1 cellular context compared by ENCODE assay signal in the genomic region with DNA sequence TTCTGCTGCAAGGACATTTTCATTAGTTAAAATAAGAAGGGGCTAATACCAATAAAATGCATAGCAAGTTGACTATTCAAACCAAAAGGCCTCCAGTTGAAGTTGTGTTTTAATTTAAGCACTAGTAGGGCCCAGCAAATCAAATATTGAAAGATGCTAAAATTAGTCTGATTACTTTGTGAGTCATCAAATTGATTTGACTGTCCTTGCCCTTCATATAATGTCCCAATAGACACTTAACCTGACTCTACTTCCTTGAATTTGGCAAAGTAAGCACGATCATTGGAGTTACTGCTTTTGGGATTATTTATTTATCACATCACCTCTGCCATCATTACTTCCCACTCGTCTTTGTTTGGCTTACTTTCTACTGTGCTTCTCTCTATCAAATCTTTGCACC.
TF ChIP-seq lines count a peak whose summit lies in the region.

No MANE protein-coding gene starts in this region.

TF ChIP-seq in HepG2, 621 proteins besides CTCF, POLR2A, EP300 and RAD21 (continued from another document):
- TF ChIP-seq, protein P1, sequence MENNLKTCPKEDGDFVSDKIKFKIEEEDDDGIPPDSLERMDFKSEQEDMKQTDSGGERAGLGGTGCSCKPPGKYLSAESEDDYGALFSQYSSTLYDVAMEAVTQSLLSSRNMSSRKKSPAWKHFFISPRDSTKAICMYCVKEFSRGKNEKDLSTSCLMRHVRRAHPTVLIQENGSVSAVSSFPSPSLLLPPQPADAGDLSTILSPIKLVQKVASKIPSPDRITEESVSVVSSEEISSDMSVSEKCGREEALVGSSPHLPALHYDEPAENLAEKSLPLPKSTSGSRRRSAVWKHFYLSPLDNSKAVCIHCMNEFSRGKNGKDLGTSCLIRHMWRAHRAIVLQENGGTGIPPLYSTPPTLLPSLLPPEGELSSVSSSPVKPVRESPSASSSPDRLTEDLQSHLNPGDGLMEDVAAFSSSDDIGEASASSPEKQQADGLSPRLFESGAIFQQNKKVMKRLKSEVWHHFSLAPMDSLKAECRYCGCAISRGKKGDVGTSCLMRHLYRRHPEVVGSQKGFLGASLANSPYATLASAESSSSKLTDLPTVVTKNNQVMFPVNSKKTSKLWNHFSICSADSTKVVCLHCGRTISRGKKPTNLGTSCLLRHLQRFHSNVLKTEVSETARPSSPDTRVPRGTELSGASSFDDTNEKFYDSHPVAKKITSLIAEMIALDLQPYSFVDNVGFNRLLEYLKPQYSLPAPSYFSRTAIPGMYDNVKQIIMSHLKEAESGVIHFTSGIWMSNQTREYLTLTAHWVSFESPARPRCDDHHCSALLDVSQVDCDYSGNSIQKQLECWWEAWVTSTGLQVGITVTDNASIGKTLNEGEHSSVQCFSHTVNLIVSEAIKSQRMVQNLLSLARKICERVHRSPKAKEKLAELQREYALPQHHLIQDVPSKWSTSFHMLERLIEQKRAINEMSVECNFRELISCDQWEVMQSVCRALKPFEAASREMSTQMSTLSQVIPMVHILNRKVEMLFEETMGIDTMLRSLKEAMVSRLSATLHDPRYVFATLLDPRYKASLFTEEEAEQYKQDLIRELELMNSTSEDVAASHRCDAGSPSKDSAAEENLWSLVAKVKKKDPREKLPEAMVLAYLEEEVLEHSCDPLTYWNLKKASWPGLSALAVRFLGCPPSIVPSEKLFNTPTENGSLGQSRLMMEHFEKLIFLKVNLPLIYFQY (CRISPR knock-in tag; IDR thresholded peaks at IDR 0.05; ENCODE audit: borderline replicate concordance), result no peak
- TF ChIP-seq MAF1 (CRISPR knock-in tag; IDR thresholded peaks at IDR 0.05; ENCODE audit: borderline replicate concordance), result no peak
- no peak for TF ChIP-seq ZNF333 (CRISPR knock-in tag; IDR thresholded peaks at IDR 0.05; ENCODE audit: borderline replicate concordance)
- TF ChIP-seq, protein P2, sequence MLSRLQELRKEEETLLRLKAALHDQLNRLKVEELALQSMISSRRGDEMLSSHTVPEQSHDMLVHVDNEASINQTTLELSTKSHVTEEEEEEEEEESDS (CRISPR knock-in tag; IDR thresholded peaks at IDR 0.05; ENCODE audit: borderline replicate concordance), result no peak
- TF ChIP-seq ZMYM3 (CRISPR knock-in tag; IDR thresholded peaks at IDR 0.05), result no peak
- no peak for TF ChIP-seq CBX2 (IDR thresholded peaks at IDR 0.05; ENCODE audit: low read depth, low read length)
- TF ChIP-seq CBX2 (CRISPR knock-in tag; IDR thresholded peaks at IDR 0.05; ENCODE audit: low read depth), result no peak
- no peak for TF ChIP-seq ZNF20 (CRISPR knock-in tag; IDR thresholded peaks at IDR 0.05)
- no peak for TF ChIP-seq ARNTL (CRISPR knock-in tag; IDR thresholded peaks at IDR 0.05)
- TF ChIP-seq, protein P3, sequence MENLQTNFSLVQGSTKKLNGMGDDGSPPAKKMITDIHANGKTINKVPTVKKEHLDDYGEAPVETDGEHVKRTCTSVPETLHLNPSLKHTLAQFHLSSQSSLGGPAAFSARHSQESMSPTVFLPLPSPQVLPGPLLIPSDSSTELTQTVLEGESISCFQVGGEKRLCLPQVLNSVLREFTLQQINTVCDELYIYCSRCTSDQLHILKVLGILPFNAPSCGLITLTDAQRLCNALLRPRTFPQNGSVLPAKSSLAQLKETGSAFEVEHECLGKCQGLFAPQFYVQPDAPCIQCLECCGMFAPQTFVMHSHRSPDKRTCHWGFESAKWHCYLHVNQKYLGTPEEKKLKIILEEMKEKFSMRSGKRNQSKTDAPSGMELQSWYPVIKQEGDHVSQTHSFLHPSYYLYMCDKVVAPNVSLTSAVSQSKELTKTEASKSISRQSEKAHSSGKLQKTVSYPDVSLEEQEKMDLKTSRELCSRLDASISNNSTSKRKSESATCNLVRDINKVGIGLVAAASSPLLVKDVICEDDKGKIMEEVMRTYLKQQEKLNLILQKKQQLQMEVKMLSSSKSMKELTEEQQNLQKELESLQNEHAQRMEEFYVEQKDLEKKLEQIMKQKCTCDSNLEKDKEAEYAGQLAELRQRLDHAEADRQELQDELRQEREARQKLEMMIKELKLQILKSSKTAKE (CRISPR knock-in tag; IDR thresholded peaks at IDR 0.05; ENCODE audit: borderline replicate concordance), result no peak
- no peak for TF ChIP-seq ZNF7 (CRISPR knock-in tag; IDR thresholded peaks at IDR 0.05)
- TF ChIP-seq RFX5 (IDR thresholded peaks at IDR 0.05; ENCODE audit: low read depth, low read length), result no peak
- TF ChIP-seq, protein P4, sequence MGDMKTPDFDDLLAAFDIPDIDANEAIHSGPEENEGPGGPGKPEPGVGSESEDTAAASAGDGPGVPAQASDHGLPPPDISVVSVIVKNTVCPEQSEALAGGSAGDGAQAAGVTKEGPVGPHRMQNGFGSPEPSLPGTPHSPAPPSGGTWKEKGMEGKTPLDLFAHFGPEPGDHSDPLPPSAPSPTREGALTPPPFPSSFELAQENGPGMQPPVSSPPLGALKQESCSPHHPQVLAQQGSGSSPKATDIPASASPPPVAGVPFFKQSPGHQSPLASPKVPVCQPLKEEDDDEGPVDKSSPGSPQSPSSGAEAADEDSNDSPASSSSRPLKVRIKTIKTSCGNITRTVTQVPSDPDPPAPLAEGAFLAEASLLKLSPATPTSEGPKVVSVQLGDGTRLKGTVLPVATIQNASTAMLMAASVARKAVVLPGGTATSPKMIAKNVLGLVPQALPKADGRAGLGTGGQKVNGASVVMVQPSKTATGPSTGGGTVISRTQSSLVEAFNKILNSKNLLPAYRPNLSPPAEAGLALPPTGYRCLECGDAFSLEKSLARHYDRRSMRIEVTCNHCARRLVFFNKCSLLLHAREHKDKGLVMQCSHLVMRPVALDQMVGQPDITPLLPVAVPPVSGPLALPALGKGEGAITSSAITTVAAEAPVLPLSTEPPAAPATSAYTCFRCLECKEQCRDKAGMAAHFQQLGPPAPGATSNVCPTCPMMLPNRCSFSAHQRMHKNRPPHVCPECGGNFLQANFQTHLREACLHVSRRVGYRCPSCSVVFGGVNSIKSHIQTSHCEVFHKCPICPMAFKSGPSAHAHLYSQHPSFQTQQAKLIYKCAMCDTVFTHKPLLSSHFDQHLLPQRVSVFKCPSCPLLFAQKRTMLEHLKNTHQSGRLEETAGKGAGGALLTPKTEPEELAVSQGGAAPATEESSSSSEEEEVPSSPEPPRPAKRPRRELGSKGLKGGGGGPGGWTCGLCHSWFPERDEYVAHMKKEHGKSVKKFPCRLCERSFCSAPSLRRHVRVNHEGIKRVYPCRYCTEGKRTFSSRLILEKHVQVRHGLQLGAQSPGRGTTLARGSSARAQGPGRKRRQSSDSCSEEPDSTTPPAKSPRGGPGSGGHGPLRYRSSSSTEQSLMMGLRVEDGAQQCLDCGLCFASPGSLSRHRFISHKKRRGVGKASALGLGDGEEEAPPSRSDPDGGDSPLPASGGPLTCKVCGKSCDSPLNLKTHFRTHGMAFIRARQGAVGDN (CRISPR knock-in tag; IDR thresholded peaks at IDR 0.05), result no peak
- no peak for TF ChIP-seq YY1 (IDR thresholded peaks at IDR 0.05; ENCODE audit: insufficient read depth, insufficient replicate concordance, low read depth, low read length)
- TF ChIP-seq SOX5 (CRISPR knock-in tag; IDR thresholded peaks at IDR 0.05; ENCODE audit: borderline replicate concordance), result no peak
- TF ChIP-seq, protein P5, sequence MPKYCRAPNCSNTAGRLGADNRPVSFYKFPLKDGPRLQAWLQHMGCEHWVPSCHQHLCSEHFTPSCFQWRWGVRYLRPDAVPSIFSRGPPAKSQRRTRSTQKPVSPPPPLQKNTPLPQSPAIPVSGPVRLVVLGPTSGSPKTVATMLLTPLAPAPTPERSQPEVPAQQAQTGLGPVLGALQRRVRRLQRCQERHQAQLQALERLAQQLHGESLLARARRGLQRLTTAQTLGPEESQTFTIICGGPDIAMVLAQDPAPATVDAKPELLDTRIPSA (CRISPR knock-in tag; IDR thresholded peaks at IDR 0.05; ENCODE audit: borderline replicate concordance), result no peak
- no peak for TF ChIP-seq CENPX (CRISPR knock-in tag; IDR thresholded peaks at IDR 0.05)
- no peak for TF ChIP-seq ZNF235 (CRISPR knock-in tag; IDR thresholded peaks at IDR 0.05; ENCODE audit: borderline replicate concordance)
- no peak for TF ChIP-seq ZNF547 (CRISPR knock-in tag; IDR thresholded peaks at IDR 0.05)
